In the genomic region with DNA sequence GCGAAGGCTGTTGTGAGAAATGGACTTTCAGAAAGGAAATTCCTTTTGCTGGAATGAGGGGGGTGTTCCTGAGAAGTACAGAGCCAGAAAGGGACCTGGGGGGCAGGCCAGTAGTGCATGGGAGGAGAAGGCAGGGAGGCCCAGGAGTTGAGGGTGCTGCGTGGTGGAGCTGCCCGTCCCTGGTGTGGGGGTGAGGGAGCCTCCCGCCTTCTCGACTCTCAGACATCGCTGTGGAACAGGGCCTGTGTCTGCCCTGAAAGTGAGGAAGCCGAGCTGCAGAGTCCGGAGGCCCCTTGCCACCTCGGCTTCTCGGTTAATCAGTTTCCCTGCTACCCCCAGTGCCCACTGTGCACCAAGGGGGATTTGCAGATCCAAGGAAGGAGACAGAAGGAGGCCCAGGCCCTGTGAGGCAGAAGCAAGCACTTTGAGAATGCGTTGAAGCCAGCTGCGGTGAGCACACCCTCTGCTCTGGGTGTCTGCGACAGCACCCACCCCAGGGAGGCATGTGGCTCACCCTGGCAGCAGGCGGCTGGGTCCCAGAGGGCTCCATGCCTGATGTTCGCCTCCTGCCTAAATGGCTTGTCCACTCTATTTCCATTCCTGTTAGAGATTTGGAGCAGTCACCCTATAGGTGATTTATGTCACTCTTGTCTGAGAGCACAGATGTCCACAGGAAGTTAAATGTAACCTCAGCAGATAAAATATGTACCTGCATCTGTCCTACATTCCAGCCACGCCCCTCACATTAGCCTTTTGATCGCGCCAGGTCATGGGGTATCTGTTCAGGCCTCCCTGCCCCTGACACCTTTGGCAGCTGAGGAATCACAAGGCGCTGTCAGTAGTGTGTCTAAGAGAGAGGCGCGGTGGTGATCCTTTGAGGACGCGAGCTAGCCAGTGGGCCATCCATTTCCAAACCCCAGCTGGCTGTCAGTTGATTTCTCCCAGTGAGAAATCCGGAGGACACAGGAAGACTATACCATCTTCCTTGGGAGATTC, we compare ENCODE assay signal across 1 cellular context.
A peak's percentile ranks its signal among the peaks of the same experiment; 100 is the strongest.
TF ChIP-seq lines count a peak whose summit lies in the region.

No MANE protein-coding gene starts in this region.

TF ChIP-seq in K562, 482 proteins besides CTCF, POLR2A, EP300 and RAD21 (continued from another document and continues in another):
- TF ChIP-seq ARNT (IDR thresholded peaks at IDR 0.05) = no peak
- TF ChIP-seq, protein P1, sequence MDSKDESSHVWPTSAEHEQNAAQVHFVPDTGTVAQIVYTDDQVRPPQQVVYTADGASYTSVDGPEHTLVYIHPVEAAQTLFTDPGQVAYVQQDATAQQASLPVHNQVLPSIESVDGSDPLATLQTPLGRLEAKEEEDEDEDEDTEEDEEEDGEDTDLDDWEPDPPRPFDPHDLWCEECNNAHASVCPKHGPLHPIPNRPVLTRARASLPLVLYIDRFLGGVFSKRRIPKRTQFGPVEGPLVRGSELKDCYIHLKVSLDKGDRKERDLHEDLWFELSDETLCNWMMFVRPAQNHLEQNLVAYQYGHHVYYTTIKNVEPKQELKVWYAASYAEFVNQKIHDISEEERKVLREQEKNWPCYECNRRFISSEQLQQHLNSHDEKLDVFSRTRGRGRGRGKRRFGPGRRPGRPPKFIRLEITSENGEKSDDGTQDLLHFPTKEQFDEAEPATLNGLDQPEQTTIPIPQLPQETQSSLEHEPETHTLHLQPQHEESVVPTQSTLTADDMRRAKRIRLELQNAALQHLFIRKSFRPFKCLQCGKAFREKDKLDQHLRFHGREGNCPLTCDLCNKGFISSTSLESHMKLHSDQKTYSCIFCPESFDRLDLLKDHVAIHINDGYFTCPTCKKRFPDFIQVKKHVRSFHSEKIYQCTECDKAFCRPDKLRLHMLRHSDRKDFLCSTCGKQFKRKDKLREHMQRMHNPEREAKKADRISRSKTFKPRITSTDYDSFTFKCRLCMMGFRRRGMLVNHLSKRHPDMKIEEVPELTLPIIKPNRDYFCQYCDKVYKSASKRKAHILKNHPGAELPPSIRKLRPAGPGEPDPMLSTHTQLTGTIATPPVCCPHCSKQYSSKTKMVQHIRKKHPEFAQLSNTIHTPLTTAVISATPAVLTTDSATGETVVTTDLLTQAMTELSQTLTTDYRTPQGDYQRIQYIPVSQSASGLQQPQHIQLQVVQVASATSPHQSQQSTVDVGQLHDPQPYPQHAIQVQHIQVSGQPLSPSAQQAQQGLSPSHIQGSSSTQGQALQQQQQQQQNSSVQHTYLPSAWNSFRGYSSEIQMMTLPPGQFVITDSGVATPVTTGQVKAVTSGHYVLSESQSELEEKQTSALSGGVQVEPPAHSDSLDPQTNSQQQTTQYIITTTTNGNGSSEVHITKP (IDR thresholded peaks at IDR 0.05; ENCODE audit: partially characterized antibody) = peak; percentile 40
- TF ChIP-seq MYNN (IDR thresholded peaks at IDR 0.05) = no peak
- TF ChIP-seq MYNN (CRISPR knock-in tag; IDR thresholded peaks at IDR 0.05) = no peak
- no peak for TF ChIP-seq ESRRA (IDR thresholded peaks at IDR 0.05; ENCODE audit: borderline replicate concordance, low read depth)
- TF ChIP-seq, protein P2, sequence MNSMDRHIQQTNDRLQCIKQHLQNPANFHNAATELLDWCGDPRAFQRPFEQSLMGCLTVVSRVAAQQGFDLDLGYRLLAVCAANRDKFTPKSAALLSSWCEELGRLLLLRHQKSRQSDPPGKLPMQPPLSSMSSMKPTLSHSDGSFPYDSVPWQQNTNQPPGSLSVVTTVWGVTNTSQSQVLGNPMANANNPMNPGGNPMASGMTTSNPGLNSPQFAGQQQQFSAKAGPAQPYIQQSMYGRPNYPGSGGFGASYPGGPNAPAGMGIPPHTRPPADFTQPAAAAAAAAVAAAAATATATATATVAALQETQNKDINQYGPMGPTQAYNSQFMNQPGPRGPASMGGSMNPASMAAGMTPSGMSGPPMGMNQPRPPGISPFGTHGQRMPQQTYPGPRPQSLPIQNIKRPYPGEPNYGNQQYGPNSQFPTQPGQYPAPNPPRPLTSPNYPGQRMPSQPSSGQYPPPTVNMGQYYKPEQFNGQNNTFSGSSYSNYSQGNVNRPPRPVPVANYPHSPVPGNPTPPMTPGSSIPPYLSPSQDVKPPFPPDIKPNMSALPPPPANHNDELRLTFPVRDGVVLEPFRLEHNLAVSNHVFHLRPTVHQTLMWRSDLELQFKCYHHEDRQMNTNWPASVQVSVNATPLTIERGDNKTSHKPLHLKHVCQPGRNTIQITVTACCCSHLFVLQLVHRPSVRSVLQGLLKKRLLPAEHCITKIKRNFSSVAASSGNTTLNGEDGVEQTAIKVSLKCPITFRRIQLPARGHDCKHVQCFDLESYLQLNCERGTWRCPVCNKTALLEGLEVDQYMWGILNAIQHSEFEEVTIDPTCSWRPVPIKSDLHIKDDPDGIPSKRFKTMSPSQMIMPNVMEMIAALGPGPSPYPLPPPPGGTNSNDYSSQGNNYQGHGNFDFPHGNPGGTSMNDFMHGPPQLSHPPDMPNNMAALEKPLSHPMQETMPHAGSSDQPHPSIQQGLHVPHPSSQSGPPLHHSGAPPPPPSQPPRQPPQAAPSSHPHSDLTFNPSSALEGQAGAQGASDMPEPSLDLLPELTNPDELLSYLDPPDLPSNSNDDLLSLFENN (IDR thresholded peaks at IDR 0.05; ENCODE audit: low read depth in 2 of 2, low read length in 2 of 2) = 0 out of 4 replicates have a peak, but pooled peaks of 1 of the 2 experiments have one; percentile 20
- no peak for TF ChIP-seq NCOA4 (IDR thresholded peaks at IDR 0.05; ENCODE audit: partially characterized antibody)
- no peak for TF ChIP-seq ZNF699 (CRISPR knock-in tag; IDR thresholded peaks at IDR 0.05; ENCODE audit: insufficient replicate concordance)
- TF ChIP-seq, protein P3, sequence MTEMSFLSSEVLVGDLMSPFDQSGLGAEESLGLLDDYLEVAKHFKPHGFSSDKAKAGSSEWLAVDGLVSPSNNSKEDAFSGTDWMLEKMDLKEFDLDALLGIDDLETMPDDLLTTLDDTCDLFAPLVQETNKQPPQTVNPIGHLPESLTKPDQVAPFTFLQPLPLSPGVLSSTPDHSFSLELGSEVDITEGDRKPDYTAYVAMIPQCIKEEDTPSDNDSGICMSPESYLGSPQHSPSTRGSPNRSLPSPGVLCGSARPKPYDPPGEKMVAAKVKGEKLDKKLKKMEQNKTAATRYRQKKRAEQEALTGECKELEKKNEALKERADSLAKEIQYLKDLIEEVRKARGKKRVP (CRISPR knock-in tag; IDR thresholded peaks at IDR 0.05) = no peak
- TF ChIP-seq, protein P4, sequence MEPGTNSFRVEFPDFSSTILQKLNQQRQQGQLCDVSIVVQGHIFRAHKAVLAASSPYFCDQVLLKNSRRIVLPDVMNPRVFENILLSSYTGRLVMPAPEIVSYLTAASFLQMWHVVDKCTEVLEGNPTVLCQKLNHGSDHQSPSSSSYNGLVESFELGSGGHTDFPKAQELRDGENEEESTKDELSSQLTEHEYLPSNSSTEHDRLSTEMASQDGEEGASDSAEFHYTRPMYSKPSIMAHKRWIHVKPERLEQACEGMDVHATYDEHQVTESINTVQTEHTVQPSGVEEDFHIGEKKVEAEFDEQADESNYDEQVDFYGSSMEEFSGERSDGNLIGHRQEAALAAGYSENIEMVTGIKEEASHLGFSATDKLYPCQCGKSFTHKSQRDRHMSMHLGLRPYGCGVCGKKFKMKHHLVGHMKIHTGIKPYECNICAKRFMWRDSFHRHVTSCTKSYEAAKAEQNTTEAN (CRISPR knock-in tag; IDR thresholded peaks at IDR 0.05) = no peak
- TF ChIP-seq ZKSCAN3 (CRISPR knock-in tag; IDR thresholded peaks at IDR 0.05) = no peak
- TF ChIP-seq MTF1 (CRISPR knock-in tag; IDR thresholded peaks at IDR 0.05; ENCODE audit: borderline replicate concordance) = no peak
- TF ChIP-seq MYC (IDR thresholded peaks at IDR 0.05; ENCODE audit: low read depth, low read length) = no peak
- TF ChIP-seq MYC (CRISPR knock-in tag; IDR thresholded peaks at IDR 0.05; ENCODE audit: borderline replicate concordance, low read depth) = no peak
- no peak for TF ChIP-seq TSC22D4 (tag; IDR thresholded peaks at IDR 0.05)
- TF ChIP-seq EZH2 (IDR thresholded peaks at IDR 0.05; ENCODE audit: borderline replicate concordance, low read depth, low read length) = no peak
- peak; percentile 76; the same call in 1 of the 2 replicates for TF ChIP-seq PML (IDR thresholded peaks at IDR 0.05; ENCODE audit: low read length)
- 0 out of 2 replicates have a peak, but pooled peaks have one; percentile 37 for TF ChIP-seq POLR2AphosphoS5 (IDR thresholded peaks at IDR 0.05; ENCODE audit: control insufficient read depth, insufficient read depth, low read depth, low read length)
- TF ChIP-seq, protein P5, sequence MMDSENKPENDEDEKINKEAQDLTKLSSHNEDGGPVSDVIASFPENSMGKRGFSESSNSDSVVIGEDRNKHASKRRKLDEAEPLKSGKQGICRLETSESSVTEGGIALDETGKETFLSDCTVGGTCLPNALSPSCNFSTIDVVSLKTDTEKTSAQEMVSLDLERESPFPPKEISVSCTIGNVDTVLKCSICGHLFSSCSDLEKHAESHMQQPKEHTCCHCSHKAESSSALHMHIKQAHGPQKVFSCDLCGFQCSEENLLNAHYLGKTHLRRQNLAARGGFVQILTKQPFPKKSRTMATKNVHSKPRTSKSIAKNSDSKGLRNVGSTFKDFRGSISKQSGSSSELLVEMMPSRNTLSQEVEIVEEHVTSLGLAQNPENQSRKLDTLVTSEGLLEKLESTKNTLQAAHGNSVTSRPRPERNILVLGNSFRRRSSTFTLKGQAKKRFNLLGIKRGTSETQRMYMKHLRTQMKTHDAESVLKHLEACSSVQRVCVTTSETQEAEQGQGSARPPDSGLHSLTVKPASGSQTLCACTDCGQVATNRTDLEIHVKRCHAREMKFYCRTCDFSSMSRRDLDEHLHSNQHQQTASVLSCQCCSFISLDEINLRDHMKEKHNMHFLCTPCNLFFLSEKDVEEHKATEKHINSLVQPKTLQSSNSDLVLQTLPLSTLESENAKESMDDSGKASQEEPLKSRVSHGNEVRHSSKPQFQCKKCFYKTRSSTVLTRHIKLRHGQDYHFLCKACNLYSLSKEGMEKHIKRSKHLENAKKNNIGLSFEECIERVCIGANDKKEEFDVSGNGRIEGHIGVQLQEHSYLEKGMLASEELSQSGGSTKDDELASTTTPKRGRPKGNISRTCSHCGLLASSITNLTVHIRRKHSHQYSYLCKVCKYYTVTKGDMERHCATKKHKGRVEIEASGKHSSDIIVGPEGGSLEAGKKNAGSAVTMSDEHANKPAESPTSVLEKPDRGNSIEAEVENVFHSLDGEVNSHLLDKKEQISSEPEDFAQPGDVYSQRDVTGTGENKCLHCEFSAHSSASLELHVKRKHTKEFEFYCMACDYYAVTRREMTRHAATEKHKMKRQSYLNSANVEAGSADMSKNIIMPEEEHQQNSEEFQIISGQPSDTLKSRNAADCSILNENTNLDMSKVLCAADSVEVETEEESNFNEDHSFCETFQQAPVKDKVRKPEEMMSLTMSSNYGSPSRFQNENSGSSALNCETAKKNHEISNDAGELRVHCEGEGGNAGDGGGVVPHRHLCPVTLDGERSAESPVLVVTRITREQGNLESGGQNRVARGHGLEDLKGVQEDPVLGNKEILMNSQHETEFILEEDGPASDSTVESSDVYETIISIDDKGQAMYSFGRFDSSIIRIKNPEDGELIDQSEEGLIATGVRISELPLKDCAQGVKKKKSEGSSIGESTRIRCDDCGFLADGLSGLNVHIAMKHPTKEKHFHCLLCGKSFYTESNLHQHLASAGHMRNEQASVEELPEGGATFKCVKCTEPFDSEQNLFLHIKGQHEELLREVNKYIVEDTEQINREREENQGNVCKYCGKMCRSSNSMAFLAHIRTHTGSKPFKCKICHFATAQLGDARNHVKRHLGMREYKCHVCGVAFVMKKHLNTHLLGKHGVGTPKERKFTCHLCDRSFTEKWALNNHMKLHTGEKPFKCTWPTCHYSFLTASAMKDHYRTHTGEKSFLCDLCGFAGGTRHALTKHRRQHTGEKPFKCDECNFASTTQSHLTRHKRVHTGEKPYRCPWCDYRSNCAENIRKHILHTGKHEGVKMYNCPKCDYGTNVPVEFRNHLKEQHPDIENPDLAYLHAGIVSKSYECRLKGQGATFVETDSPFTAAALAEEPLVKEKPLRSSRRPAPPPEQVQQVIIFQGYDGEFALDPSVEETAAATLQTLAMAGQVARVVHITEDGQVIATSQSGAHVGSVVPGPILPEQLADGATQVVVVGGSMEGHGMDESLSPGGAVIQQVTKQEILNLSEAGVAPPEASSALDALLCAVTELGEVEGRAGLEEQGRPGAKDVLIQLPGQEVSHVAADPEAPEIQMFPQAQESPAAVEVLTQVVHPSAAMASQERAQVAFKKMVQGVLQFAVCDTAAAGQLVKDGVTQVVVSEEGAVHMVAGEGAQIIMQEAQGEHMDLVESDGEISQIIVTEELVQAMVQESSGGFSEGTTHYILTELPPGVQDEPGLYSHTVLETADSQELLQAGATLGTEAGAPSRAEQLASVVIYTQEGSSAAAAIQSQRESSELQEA (IDR thresholded peaks at IDR 0.05; ENCODE audit: low read depth) = no peak
- no peak for TF ChIP-seq SMC3 (conservative IDR thresholded peaks at IDR 0.05; ENCODE audit: insufficient read depth, low read depth, low read length)
- peak; percentile 87 for TF ChIP-seq CBFA2T3 (IDR thresholded peaks at IDR 0.05)
- TF ChIP-seq BRD9 (IDR thresholded peaks at IDR 0.05; ENCODE audit: low read depth, partially characterized antibody) = no peak
- TF ChIP-seq POLR2H (tag; IDR thresholded peaks at IDR 0.05; ENCODE audit: low read depth) = no peak
- no peak for TF ChIP-seq ZNF263 (CRISPR knock-in tag; IDR thresholded peaks at IDR 0.05; ENCODE audit: borderline replicate concordance)
- no peak for TF ChIP-seq ZFP30 (CRISPR knock-in tag; IDR thresholded peaks at IDR 0.05; ENCODE audit: borderline replicate concordance)
- TF ChIP-seq ZNF165 (CRISPR knock-in tag; IDR thresholded peaks at IDR 0.05; ENCODE audit: borderline replicate concordance) = no peak
- TF ChIP-seq, protein P6, sequence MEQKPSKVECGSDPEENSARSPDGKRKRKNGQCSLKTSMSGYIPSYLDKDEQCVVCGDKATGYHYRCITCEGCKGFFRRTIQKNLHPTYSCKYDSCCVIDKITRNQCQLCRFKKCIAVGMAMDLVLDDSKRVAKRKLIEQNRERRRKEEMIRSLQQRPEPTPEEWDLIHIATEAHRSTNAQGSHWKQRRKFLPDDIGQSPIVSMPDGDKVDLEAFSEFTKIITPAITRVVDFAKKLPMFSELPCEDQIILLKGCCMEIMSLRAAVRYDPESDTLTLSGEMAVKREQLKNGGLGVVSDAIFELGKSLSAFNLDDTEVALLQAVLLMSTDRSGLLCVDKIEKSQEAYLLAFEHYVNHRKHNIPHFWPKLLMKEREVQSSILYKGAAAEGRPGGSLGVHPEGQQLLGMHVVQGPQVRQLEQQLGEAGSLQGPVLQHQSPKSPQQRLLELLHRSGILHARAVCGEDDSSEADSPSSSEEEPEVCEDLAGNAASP (IDR thresholded peaks at IDR 0.05) = no peak
- TF ChIP-seq, protein P7, sequence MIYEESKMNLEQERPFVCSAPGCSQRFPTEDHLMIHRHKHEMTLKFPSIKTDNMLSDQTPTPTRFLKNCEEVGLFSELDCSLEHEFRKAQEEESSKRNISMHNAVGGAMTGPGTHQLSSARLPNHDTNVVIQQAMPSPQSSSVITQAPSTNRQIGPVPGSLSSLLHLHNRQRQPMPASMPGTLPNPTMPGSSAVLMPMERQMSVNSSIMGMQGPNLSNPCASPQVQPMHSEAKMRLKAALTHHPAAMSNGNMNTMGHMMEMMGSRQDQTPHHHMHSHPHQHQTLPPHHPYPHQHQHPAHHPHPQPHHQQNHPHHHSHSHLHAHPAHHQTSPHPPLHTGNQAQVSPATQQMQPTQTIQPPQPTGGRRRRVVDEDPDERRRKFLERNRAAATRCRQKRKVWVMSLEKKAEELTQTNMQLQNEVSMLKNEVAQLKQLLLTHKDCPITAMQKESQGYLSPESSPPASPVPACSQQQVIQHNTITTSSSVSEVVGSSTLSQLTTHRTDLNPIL (CRISPR knock-in tag; IDR thresholded peaks at IDR 0.05) = no peak
- 0 out of 2 replicates have a peak, but pooled peaks have one; percentile 21 for TF ChIP-seq HNRNPL (IDR thresholded peaks at IDR 0.05; ENCODE audit: low read depth, low read length)
- no peak for TF ChIP-seq ELF1 (tag; IDR thresholded peaks at IDR 0.05)
- no peak for TF ChIP-seq GABPB2 (CRISPR knock-in tag; conservative IDR thresholded peaks at IDR 0.05)
- TF ChIP-seq TFAM (CRISPR knock-in tag; conservative IDR thresholded peaks at IDR 0.05) = no peak
- 0 out of 2 replicates have a peak, but pooled peaks have one; percentile 6 for TF ChIP-seq KLF16 (IDR thresholded peaks at IDR 0.05)
